In the genomic region with DNA sequence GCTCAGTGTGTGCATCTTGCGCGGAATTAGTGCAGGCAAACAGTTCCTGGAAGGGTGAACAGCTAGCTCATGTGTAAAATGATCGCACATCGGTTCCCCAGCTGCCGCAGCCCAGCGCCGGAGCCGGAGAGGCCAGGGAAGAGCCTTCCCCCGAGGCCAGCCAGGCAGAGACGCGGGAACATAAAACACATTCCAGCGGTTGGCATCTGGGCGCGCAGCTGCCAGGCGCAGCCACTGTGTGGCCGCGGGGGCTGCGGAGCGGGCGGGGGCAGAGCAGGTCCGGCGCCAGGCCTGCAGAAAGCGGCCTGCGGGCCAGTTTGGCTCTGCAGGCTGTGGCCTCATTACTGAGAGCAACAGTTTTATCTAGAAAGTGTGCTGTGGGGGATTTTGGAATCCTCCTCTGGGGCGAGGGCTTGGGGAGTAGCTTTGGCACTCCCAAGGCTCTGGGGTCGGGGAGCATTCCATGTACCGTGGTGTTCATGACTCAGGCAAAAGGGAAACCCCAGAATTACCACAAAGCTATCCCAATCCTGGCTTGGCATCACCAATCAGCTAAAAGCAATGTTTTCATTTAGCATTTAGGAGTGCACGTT, we compare ENCODE assay signal across 1 cellular context.
TF ChIP-seq lines count a peak whose summit lies in the region.

No MANE protein-coding gene starts in this region.

TF ChIP-seq in H1, 55 proteins besides CTCF, POLR2A, EP300 and RAD21:
- TF ChIP-seq CBX5 (IDR thresholded peaks at IDR 0.05; ENCODE audit: low read depth, low read length) (no peak), MAFK (IDR thresholded peaks at IDR 0.05; ENCODE audit: low read depth, low read length) (peak; percentile 15; the same call in 1 of the 2 replicates), ZNF274 (IDR thresholded peaks at IDR 0.05; ENCODE audit: borderline replicate concordance, extremely low read depth, low read length) (no peak), GABPA (IDR thresholded peaks at IDR 0.05; ENCODE audit: borderline replicate concordance, insufficient read depth, low read length) (no peak), KDM1A (IDR thresholded peaks at IDR 0.05; ENCODE audit: borderline replicate concordance, low read length) (peak; percentile 41; the same call in 1 of the 2 replicates), RBBP5 (IDR thresholded peaks at IDR 0.05; ENCODE audit: borderline replicate concordance, low read depth, low read length) (peak; percentile 71; the same call in 1 of the 2 replicates), CHD1 (IDR thresholded peaks at IDR 0.05; ENCODE audit: low read depth, low read length) (no peak), YY1 (IDR thresholded peaks at IDR 0.05; ENCODE audit: low read depth, low read length) (peak; percentile 91), POLR2AphosphoS5 (IDR thresholded peaks at IDR 0.05; ENCODE audit: low read depth, low read length) (no peak), EGR1 (IDR thresholded peaks at IDR 0.05; ENCODE audit: borderline replicate concordance, low read depth, low read length) (no peak), BRCA1 (IDR thresholded peaks at IDR 0.05; ENCODE audit: low read depth, low read length) (no peak), SRF (IDR thresholded peaks at IDR 0.05; ENCODE audit: low read depth, low read length) (no peak), TAF1 (IDR thresholded peaks at IDR 0.05; ENCODE audit: low read depth, low read length) (no peak), PHF8 (conservative IDR thresholded peaks at IDR 0.05; ENCODE audit: low read depth, low read length) (no peak), SIX5 (IDR thresholded peaks at IDR 0.05; ENCODE audit: low read depth, low read length) (no peak), RNF2 (IDR thresholded peaks at IDR 0.05; ENCODE audit: borderline replicate concordance, low read depth, low read length, missing control alignments, poor library complexity, severe bottlenecking) (no peak), RXRA (IDR thresholded peaks at IDR 0.05; ENCODE audit: insufficient read depth, low read depth, low read length) (no peak), TEAD4 (IDR thresholded peaks at IDR 0.05; ENCODE audit: low read depth, low read length) (peak; percentile 97), SP4 (IDR thresholded peaks at IDR 0.05; ENCODE audit: low read length) (no peak), HDAC6 (IDR thresholded peaks at IDR 0.05; ENCODE audit: low read depth, low read length) (no peak), KDM5A (IDR thresholded peaks at IDR 0.05; ENCODE audit: low read length) (no peak), NANOG (IDR thresholded peaks at IDR 0.05; ENCODE audit: insufficient read depth, low read depth, low read length, poor library complexity, severe bottlenecking) (no peak), RFX5 (IDR thresholded peaks at IDR 0.05; ENCODE audit: borderline replicate concordance, low read depth, low read length) (no peak), NRF1 (IDR thresholded peaks at IDR 0.05; ENCODE audit: low read depth, low read length) (no peak), CREB1 (IDR thresholded peaks at IDR 0.05) (no peak), CHD7 (IDR thresholded peaks at IDR 0.05; ENCODE audit: insufficient replicate concordance, low read length) (no peak), JUN (IDR thresholded peaks at IDR 0.05; ENCODE audit: low read depth, low read length) (no peak), CTBP2 (IDR thresholded peaks at IDR 0.05; ENCODE audit: borderline replicate concordance, insufficient read depth, insufficient read length, low read length) (peak; percentile 97), BCL11A (IDR thresholded peaks at IDR 0.05; ENCODE audit: low read depth in 2 of 2, low read length in 2 of 2) (no peak), TBP (IDR thresholded peaks at IDR 0.05; ENCODE audit: low read depth, low read length) (0 out of 2 replicates have a peak, but pooled peaks have one; percentile 13), TAF7 (optimal IDR thresholded peaks at IDR 0.05; ENCODE audit: borderline replicate concordance, low read depth, low read length) (no peak), CEBPB (IDR thresholded peaks at IDR 0.05; ENCODE audit: low read depth, low read length) (no peak), JUND (IDR thresholded peaks at IDR 0.05; ENCODE audit: low read length) (no peak), ASH2L (IDR thresholded peaks at IDR 0.05; ENCODE audit: low read length) (peak; percentile 86), SP1 (IDR thresholded peaks at IDR 0.05; ENCODE audit: low read depth, low read length) (no peak), CHD2 (IDR thresholded peaks at IDR 0.05; ENCODE audit: low read length) (no peak), SIN3A (conservative IDR thresholded peaks at IDR 0.05 in 1 of 2, IDR thresholded peaks at IDR 0.05 in 1 of 2; ENCODE audit: low read depth in 1 of 2, low read length in 2 of 2) (no peak), BACH1 (IDR thresholded peaks at IDR 0.05; ENCODE audit: low read length) (no peak)
- TF ChIP-seq, protein P1, sequence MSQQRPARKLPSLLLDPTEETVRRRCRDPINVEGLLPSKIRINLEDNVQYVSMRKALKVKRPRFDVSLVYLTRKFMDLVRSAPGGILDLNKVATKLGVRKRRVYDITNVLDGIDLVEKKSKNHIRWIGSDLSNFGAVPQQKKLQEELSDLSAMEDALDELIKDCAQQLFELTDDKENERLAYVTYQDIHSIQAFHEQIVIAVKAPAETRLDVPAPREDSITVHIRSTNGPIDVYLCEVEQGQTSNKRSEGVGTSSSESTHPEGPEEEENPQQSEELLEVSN (IDR thresholded peaks at IDR 0.05) = no peak
- TF ChIP-seq, protein P2, sequence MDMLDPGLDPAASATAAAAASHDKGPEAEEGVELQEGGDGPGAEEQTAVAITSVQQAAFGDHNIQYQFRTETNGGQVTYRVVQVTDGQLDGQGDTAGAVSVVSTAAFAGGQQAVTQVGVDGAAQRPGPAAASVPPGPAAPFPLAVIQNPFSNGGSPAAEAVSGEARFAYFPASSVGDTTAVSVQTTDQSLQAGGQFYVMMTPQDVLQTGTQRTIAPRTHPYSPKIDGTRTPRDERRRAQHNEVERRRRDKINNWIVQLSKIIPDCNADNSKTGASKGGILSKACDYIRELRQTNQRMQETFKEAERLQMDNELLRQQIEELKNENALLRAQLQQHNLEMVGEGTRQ (IDR thresholded peaks at IDR 0.05; ENCODE audit: low read length) = no peak
- TF ChIP-seq, protein P3, sequence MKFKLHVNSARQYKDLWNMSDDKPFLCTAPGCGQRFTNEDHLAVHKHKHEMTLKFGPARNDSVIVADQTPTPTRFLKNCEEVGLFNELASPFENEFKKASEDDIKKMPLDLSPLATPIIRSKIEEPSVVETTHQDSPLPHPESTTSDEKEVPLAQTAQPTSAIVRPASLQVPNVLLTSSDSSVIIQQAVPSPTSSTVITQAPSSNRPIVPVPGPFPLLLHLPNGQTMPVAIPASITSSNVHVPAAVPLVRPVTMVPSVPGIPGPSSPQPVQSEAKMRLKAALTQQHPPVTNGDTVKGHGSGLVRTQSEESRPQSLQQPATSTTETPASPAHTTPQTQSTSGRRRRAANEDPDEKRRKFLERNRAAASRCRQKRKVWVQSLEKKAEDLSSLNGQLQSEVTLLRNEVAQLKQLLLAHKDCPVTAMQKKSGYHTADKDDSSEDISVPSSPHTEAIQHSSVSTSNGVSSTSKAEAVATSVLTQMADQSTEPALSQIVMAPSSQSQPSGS (IDR thresholded peaks at IDR 0.05; ENCODE audit: low read length) = no peak
